20 cellular contexts compared by ENCODE assay signal in the genomic region with DNA sequence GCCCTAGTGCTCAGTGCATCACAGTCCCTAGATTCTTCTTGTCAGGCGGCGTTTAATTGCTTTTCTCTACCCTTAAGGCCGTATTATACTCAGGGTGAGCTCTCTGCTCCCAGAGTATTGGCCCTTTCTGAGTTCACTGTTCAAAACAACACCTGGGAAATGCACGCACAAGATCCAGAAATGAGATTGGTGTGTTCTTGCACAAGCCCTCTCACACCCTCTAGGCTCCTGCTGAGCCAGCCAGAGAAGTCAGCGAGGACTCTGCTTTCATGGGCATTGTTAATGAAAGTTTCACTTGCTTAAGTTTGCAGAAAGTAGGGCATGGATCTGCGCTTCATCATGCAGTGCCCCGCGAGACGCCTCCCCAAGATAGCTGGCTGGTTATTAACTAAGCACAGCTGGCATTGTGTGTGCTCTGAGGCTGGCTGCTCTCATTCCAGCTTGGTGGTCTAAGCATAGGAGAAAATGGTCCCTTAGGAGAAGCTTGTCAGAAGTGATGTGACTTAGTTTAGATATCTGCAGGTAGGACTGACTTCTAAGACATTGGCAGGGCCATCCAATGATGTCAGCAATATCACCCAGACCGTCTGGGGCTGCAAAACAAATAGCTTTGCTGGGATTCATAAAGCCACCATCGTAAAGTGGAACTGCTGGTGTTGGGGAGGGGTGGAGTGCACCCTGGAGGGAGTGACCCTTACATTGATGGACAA. TPM values are rescaled to one million over a fixed set of nuclear protein-coding genes. Genes with fewer than 3 reads are reported as not detected.
DNase-seq lines count a peak whose midpoint lies in the region.
"Had no signal": no experiment of that assay in that cellular context is flagged by ENCODE, and none has a peak within 500 bp of the region (broad histone marks: within the 10 kb centered on the region; RNA-seq: fewer than 3 reads in every experiment).

No MANE protein-coding gene starts in this region.

- no peaks in the 10 kb centered on the region for H3K27me3 ChIP-seq in BLaER1

- peak; percentile 85 for DNase-seq in NCI-H2171 treated with DMSO at 0.1 percent for 48 hours (lab: John Stamatoyannopoulos, UW)
- peak; percentile 19 for DNase-seq in left kidney (ENCODE audit: low read depth, low spot score)
- DNase-seq in renal cortical epithelial cell (ENCODE audit: low read depth), result peak; percentile 33
- no peak for DNase-seq in Ammon's horn (ENCODE audit: low spot score)
- no peak for DNase-seq in central memory CD4-positive, alpha-beta T cell
- no peak for DNase-seq in superior temporal gyrus (ENCODE audit: extremely low spot score)
- DNase-seq in amniotic stem cell (lab: John Stamatoyannopoulos, UW), result no peak
- DNase-seq: DMS79 treated with DMSO at 0.1 percent for 48 hours, NCI-H1417, NCI-H187, NCI-H2107, NCI-H226, NCI-H524, PC-3, RPMI8226, SHP77 treated with DMSO at 0.1 percent for 48 hours had no signal

- H3K4me2 ChIP-seq in BLaER1, result peak overlapping the region; percentile 96

- peak overlapping the region; percentile 49; the same call in 1 of the 2 replicates for H3K9ac ChIP-seq in BLaER1

- no peaks in the 10 kb centered on the region for H3K9me3 ChIP-seq in BLaER1

- H3K4me1 ChIP-seq in BLaER1, result peaks cover 65% of the 10 kb centered on the region

- H3K4me3 ChIP-seq in BLaER1, result peak overlapping the region; percentile 38

- H3K27ac ChIP-seq in BLaER1, result peak overlapping the region; percentile 66
- H3K27ac ChIP-seq: HL-60 had no signal

- H3K36me3 ChIP-seq in BLaER1, result peaks cover 41% of the 10 kb centered on the region

- H4K20me1 ChIP-seq in BLaER1, result peaks cover 10% of the 10 kb centered on the region

RNA-seq across cellular contexts. Expression of gene CRACR2A, which starts 28.7 kb away (rescaled TPM):
- 1.6 and 1.7 TPM in 2 replicates for total RNA-seq in renal cortical epithelial cell
- total RNA-seq: A172, M059J, PC-3 had no signal

Comparison
In these comparisons a context has a peak if more than half of its experiments do, and no peak if none do; other contexts are left out.
1. DNase-seq: peak in NCI-H2171 treated with DMSO at 0.1 percent for 48 hours (single experiment), left kidney (single experiment) and renal cortical epithelial cell (single experiment); none in Ammon's horn (single experiment), central memory CD4-positive, alpha-beta T cell (single experiment), superior temporal gyrus (single experiment) and amniotic stem cell (single experiment).